9 cellular contexts compared by ENCODE assay signal in the genomic region with DNA sequence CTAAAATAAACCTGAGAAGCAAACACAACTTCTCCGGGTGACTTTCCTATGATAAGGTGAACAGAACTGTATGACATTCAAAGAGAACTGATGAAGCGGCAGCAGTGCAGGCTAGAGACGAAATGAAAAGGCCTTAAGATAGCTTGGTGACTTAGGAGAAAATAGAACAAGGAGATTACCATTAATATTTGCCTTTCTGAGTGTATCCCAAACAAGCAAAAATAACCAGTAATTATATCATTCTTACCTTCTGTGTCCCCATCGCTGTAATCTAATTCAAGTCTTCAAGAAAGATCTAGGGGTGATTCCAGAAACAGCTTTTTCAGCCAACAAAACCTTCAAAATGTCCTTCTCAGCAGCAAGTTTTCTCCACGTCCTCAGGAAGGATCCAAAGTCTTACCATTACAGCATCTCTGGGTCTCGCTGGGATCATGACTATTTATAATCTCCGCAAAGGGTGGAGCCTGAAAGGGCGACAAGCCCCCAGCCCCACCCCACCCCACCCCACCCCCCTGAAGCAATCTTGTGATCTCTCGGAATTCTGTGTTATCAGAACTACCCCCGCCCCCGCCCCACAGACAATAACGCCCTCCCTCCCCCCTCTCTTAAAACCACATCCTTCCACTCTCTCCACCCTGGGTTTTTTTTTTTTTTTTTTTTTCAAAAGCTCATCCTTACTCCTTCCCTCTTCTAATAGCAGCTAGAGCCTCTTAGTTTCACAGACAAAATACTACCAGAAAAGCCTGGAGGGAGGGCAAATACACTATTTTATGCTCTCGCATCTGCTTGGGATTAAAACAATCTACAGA. TPM values are rescaled to one million over a fixed set of nuclear protein-coding genes. Genes with fewer than 3 reads are reported as not detected.
A peak's percentile ranks its signal among the peaks of the same experiment; 100 is the strongest.
DNase-seq lines count a peak whose midpoint lies in the region; ATAC-seq and TF ChIP-seq lines count a peak whose summit lies in the region.
"Had no signal": no experiment of that assay in that cellular context is flagged by ENCODE, and none has a peak within 500 bp of the region (broad histone marks: within the 10 kb centered on the region; RNA-seq: fewer than 3 reads in every experiment).

Gene SLC2A3 (minus strand): TSS at position 415 of the 809 bp plus-strand sequence. CDS start 153 bp downstream, at position 262.

- no peak for TF ChIP-seq CTCF in esophagus muscularis mucosa (IDR thresholded peaks at IDR 0.05)

- H3K36me3 ChIP-seq in esophagus muscularis mucosa: peaks cover 3 to 22% (median 21%) of the 10 kb centered on the region in 4 donors
- H3K36me3 ChIP-seq in mucosa of rectum (ENCODE audit: control insufficient read depth in 2 of 2, insufficient read depth in 2 of 2, low read length in 2 of 2): peaks cover 0 to 2% of the 10 kb centered on the region in 2 donors

- POLR2A ChIA-PET in HEK293T (lab: Yijun Ruan, JAX): interaction anchor here (0.8 to 6.2 kb wide), 5 partner anchors 22 to 142 kb away, joined by 3 to 43 read pairs (median 3); no protein-coding TSS in a partner anchor

- H3K9ac ChIP-seq in mucosa of rectum (ENCODE audit: low read depth in 1 of 2, low read length in 2 of 2): peak within 1 kb of the TSS; percentile 62 to 88

- DNase-seq in DMS 273 treated with DMSO at 0.1 percent for 48 hours (lab: John Stamatoyannopoulos, UW): peak; percentile 28
- DNase-seq in HEK293T (ENCODE audit: extremely low spot score): peak; percentile 13
- DNase-seq in OCI-M1 (lab: John Stamatoyannopoulos, UW): peak; percentile 96
- peak; percentile 79 for DNase-seq in activated T-cell treated with anti-CD3 and anti-CD28 coated beads, Interleukin-2, amount 50 U/mL, for 1 hour
- peak; percentile 96 for DNase-seq in esophagus muscularis mucosa (ENCODE audit: extremely low spot score)
- DNase-seq in stimulated activated CD8-positive, alpha-beta memory T cell treated with anti-CD3 and anti-CD28 coated beads, Interleukin-7, amount 100 ng/mL, for 1 hour (ENCODE audit: low read depth in 2 of 2): peak; percentile 44 to 58

- H3K9me3 ChIP-seq in esophagus muscularis mucosa (no peaks in the 10 kb centered on the region), mucosa of rectum (ENCODE audit: control insufficient read depth in 2 of 2, low read length in 2 of 2) (no peaks in the 10 kb centered on the region)

- H3K4me3 ChIP-seq in esophagus muscularis mucosa: peak within 1 kb of the TSS; percentile 53 to 64 (median 58)
- H3K4me3 ChIP-seq in mucosa of rectum (ENCODE audit: low read length in 2 of 2): peak within 1 kb of the TSS; percentile 71 to 75

- intact Hi-C loops in esophagus muscularis mucosa (cut with DNase I): loop anchor here (10.0 kb wide), 2 partner anchors 71 to 149 kb away; partner anchors contain the start of gene NECAP1

- 4% methylated on average over 13 of the region's 13 CpGs for whole genome bisulfite sequencing in esophagus muscularis mucosa

- TF ChIP-seq POLR2A in esophagus muscularis mucosa (IDR thresholded peaks at IDR 0.05; ENCODE audit: low read depth): peak; percentile 78

- peaks cover 10 to 37% (median 29%) of the 10 kb centered on the region in 4 donors for H3K4me1 ChIP-seq in esophagus muscularis mucosa
- peaks cover 5 to 6% of the 10 kb centered on the region in 2 donors for H3K4me1 ChIP-seq in mucosa of rectum (ENCODE audit: control insufficient read depth in 2 of 2, insufficient read depth in 2 of 2, low read length in 2 of 2)

- TF ChIP-seq EP300 in esophagus muscularis mucosa (IDR thresholded peaks at IDR 0.05): no peak

- ATAC-seq in HG02884 (IDR thresholded peaks at IDR 0.05; ENCODE audit: unreplicated experiment): no peak

- H3K27me3 ChIP-seq in esophagus muscularis mucosa: no peaks in the 10 kb centered on the region
- no peaks in the 10 kb centered on the region for H3K27me3 ChIP-seq in mucosa of rectum (ENCODE audit: control insufficient read depth in 2 of 2, insufficient read depth in 2 of 2, low read length in 2 of 2)

- CTCF ChIA-PET in HEK293T (lab: Yijun Ruan, JAX): interaction anchor here (0.6 to 1.1 kb wide), 2 partner anchors 24 to 152 kb away, joined by 3 to 6 read pairs; no protein-coding TSS in a partner anchor

- H3K27ac ChIP-seq in esophagus muscularis mucosa (replicated peaks in 1 of 4) (peak within 1 kb of the TSS; percentile 74 to 84 (median 83)), mucosa of rectum (ENCODE audit: low read depth in 2 of 2, low read length in 2 of 2) (peak within 1 kb of the TSS; percentile 76 to 78)
- H3K27ac ChIP-seq: epithelial cell of prostate had no signal

TF ChIP-seq in HEK293T, 16 proteins besides CTCF, POLR2A, EP300 and RAD21:
- TF ChIP-seq ZNF384 (IDR thresholded peaks at IDR 0.05) (peak; percentile 77; the same call in 1 of the 2 replicates), SUZ12 (IDR thresholded peaks at IDR 0.05) (no peak)

RNA-seq across cellular contexts. Expression of gene SLC2A3, which starts in this region (rescaled TPM):
- total RNA-seq in esophagus muscularis mucosa: 100 to 1,000 TPM in 1 of 4 donors, 10 to 100 TPM in 3; 10.7 to 102 (median 13.5) TPM

Comparison
In these comparisons a context has a peak if more than half of its experiments do, and no peak if none do; other contexts are left out.
1. DNase-seq: peak in every context shown above with its lines; median percentile 96 in OCI-M1; 96 in esophagus muscularis mucosa; 79 in activated T-cell treated with anti-CD3 and anti-CD28 coated beads, Interleukin-2, amount 50 U/mL, for 1 hour; 51 in stimulated activated CD8-positive, alpha-beta memory T cell treated with anti-CD3 and anti-CD28 coated beads, Interleukin-7, amount 100 ng/mL, for 1 hour; 28 in DMS 273 treated with DMSO at 0.1 percent for 48 hours; 13 in HEK293T.